In the genomic region with DNA sequence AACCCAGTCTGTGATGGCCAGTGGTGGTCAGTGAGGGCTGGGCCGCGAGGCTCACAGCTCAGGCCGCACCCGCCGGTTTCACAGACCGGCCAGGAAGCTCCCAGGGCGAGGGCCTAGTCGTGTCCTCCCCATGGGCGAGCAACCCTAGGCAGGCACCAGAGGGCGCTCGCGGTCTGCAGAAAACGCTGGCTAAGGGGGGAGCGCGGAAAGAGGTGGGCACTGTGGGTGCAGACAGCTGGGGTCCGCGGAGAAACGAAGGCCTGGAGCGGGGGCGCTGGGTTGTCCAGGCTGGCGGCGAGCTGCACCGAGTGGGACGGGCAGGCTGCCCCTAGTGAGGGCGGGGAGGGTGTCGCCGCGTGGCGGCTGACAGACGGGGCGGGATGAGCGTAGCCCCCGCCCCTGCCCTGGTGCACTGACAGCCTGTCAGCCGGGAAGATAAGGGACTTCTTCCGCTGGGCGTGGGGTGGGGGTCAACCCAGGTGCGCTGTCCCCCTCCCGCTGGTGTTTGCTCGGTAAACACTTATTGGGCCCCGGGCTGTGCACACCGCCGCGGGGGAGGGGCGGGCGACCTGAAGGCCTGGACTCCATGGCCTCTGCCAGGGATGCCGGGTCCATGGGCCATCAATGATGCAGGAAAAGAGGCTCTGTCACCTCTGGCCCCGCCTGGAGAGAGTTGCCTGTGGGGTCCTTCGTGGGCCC, we compare ENCODE assay signal across 8 cellular contexts. TPM values are rescaled to one million over a fixed set of nuclear protein-coding genes. Genes with fewer than 3 reads are reported as not detected.
DNase-seq lines count a peak whose midpoint lies in the region; ATAC-seq, FAIRE-seq and TF ChIP-seq lines count a peak whose summit lies in the region.

No MANE protein-coding gene starts in this region.

- no peaks in the 10 kb centered on the region for H3K9me3 Mint-ChIP-seq in activated T-helper 1 cell treated with anti-CD3 and anti-CD28 coated beads, Interleukin-12 subunit alpha, Interleukin-12 subunit beta, Interleukin-2, Interleukin-4 antibody, amounts not matched to agents 30 ng/mL and 10 ng/mL and 1 ng/mL, durations not matched to agents 14 hours and 24 hours and 36 hours
- peaks cover 8% of the 10 kb centered on the region for H3K9me3 Mint-ChIP-seq in nephron
- H3K9me3 Mint-ChIP-seq in stimulated activated memory B cell treated with anti-CD40 and anti-IgM and Interleukin-4, amounts not matched to agents 10 μg/mL and 1 μg/mL and 100 μg/mL, for 72 hours, result no peaks in the 10 kb centered on the region

- no peaks in the 10 kb centered on the region for H3K4me1 Mint-ChIP-seq in activated T-helper 1 cell treated with anti-CD3 and anti-CD28 coated beads, Interleukin-12 subunit alpha, Interleukin-12 subunit beta, Interleukin-2, Interleukin-4 antibody, amounts not matched to agents 30 ng/mL and 10 ng/mL and 1 ng/mL, durations not matched to agents 14 hours and 24 hours and 36 hours (ENCODE audit: low read depth)
- peaks cover 5% of the 10 kb centered on the region for H3K4me1 Mint-ChIP-seq in nephron
- peaks cover 7% of the 10 kb centered on the region for H3K4me1 Mint-ChIP-seq in stimulated activated memory B cell treated with anti-CD40 and anti-IgM and Interleukin-4, amounts not matched to agents 10 μg/mL and 1 μg/mL and 100 μg/mL, for 72 hours

- no peak for FAIRE-seq in RCC 7860 (lab: Jason Lieb, UNC)

- peak; percentile 77 for ATAC-seq in stimulated activated memory B cell treated with anti-CD40 and anti-IgM and Interleukin-4, amounts not matched to agents 10 μg/mL and 1 μg/mL and 100 μg/mL, for 72 hours
- no peak for ATAC-seq in GM19455 (IDR thresholded peaks at IDR 0.05; ENCODE audit: unreplicated experiment)

- intact Hi-C loops in activated T-helper 1 cell treated with anti-CD3 and anti-CD28 coated beads, Interleukin-12 subunit alpha, Interleukin-12 subunit beta, Interleukin-2, Interleukin-4 antibody, amounts not matched to agents 30 ng/mL and 10 ng/mL and 1 ng/mL, durations not matched to agents 14 hours and 24 hours and 36 hours (cut with micrococcal nuclease), result loop anchor here (1.0 to 5.0 kb wide), 3 partner anchors 161 to 216 kb away; no protein-coding TSS in a partner anchor

- H3K36me3 Mint-ChIP-seq in activated T-helper 1 cell treated with anti-CD3 and anti-CD28 coated beads, Interleukin-12 subunit alpha, Interleukin-12 subunit beta, Interleukin-2, Interleukin-4 antibody, amounts not matched to agents 30 ng/mL and 10 ng/mL and 1 ng/mL, durations not matched to agents 14 hours and 24 hours and 36 hours (ENCODE audit: low read depth), result no peaks in the 10 kb centered on the region
- H3K36me3 Mint-ChIP-seq in nephron (ENCODE audit: low read depth), result peaks cover 4% of the 10 kb centered on the region
- H3K36me3 Mint-ChIP-seq in stimulated activated memory B cell treated with anti-CD40 and anti-IgM and Interleukin-4, amounts not matched to agents 10 μg/mL and 1 μg/mL and 100 μg/mL, for 72 hours, result no peaks in the 10 kb centered on the region

- H3K4me3 Mint-ChIP-seq in activated T-helper 1 cell treated with anti-CD3 and anti-CD28 coated beads, Interleukin-12 subunit alpha, Interleukin-12 subunit beta, Interleukin-2, Interleukin-4 antibody, amounts not matched to agents 30 ng/mL and 10 ng/mL and 1 ng/mL, durations not matched to agents 14 hours and 24 hours and 36 hours, result peak overlapping the region; percentile 43
- H3K4me3 Mint-ChIP-seq in nephron, result peak overlapping the region; percentile 79 to 82 (median 79)
- H3K4me3 Mint-ChIP-seq in stimulated activated memory B cell treated with anti-CD40 and anti-IgM and Interleukin-4, amounts not matched to agents 10 μg/mL and 1 μg/mL and 100 μg/mL, for 72 hours, result peak overlapping the region; percentile 74

- peak; percentile 87 to 96 (median 93) for TF ChIP-seq CTCF in nephron (IDR thresholded peaks at IDR 0.05; ENCODE audit: unreplicated experiment in 3 of 3)

- H3K27ac Mint-ChIP-seq in activated T-helper 1 cell treated with anti-CD3 and anti-CD28 coated beads, Interleukin-12 subunit alpha, Interleukin-12 subunit beta, Interleukin-2, Interleukin-4 antibody, amounts not matched to agents 30 ng/mL and 10 ng/mL and 1 ng/mL, durations not matched to agents 14 hours and 24 hours and 36 hours, result no peak overlapping the region
- H3K27ac Mint-ChIP-seq in nephron, result no peak overlapping the region
- H3K27ac Mint-ChIP-seq in stimulated activated memory B cell treated with anti-CD40 and anti-IgM and Interleukin-4, amounts not matched to agents 10 μg/mL and 1 μg/mL and 100 μg/mL, for 72 hours, result peak overlapping the region; percentile 48

- DNase-seq in Daoy (ENCODE audit: low read depth), result peak; percentile 79
- peak; percentile 92 for DNase-seq in HuH-7.5 (ENCODE audit: low spot score)
- DNase-seq in RCC 7860 (ENCODE audit: low spot score), result peak; percentile 41
- DNase-seq in activated T-helper 1 cell treated with anti-CD3 and anti-CD28 coated beads, Interleukin-12 subunit alpha, Interleukin-12 subunit beta, Interleukin-2, Interleukin-4 antibody, amounts not matched to agents 30 ng/mL and 10 ng/mL and 1 ng/mL, durations not matched to agents 14 hours and 24 hours and 36 hours (ENCODE audit: low spot score), result peak; percentile 65
- peak; percentile 71 for DNase-seq in fibroblast of peridontal ligament (ENCODE audit: extremely low read depth)

- H3K27me3 Mint-ChIP-seq in activated T-helper 1 cell treated with anti-CD3 and anti-CD28 coated beads, Interleukin-12 subunit alpha, Interleukin-12 subunit beta, Interleukin-2, Interleukin-4 antibody, amounts not matched to agents 30 ng/mL and 10 ng/mL and 1 ng/mL, durations not matched to agents 14 hours and 24 hours and 36 hours (ENCODE audit: insufficient read depth), result no peaks in the 10 kb centered on the region
- H3K27me3 Mint-ChIP-seq in nephron (ENCODE audit: low read depth), result peaks cover 86% of the 10 kb centered on the region
- H3K27me3 Mint-ChIP-seq in stimulated activated memory B cell treated with anti-CD40 and anti-IgM and Interleukin-4, amounts not matched to agents 10 μg/mL and 1 μg/mL and 100 μg/mL, for 72 hours, result peaks cover 79% of the 10 kb centered on the region

RNA-seq across cellular contexts. Expression of a gene that starts 7.5 kb away (rescaled TPM):
- total RNA-seq in Daoy (2014; rRNA removed; shearing (Covaris generic)), result 6.2 and 7.9 TPM in 2 replicates
- total RNA-seq in activated T-helper 1 cell treated with anti-CD3 and anti-CD28 coated beads, Interleukin-12 subunit alpha, Interleukin-12 subunit beta, Interleukin-2, Interleukin-4 antibody, amounts not matched to agents 30 ng/mL and 10 ng/mL and 1 ng/mL, durations not matched to agents 14 hours and 24 hours and 36 hours, result not detected in 2 replicates

RNA-seq across cellular contexts. Expression of a gene that starts 16.5 kb away (rescaled TPM):
- 6.1 and 7.8 TPM in 2 replicates for total RNA-seq in Daoy (2014; rRNA removed; shearing (Covaris generic))
- total RNA-seq in activated T-helper 1 cell treated with anti-CD3 and anti-CD28 coated beads, Interleukin-12 subunit alpha, Interleukin-12 subunit beta, Interleukin-2, Interleukin-4 antibody, amounts not matched to agents 30 ng/mL and 10 ng/mL and 1 ng/mL, durations not matched to agents 14 hours and 24 hours and 36 hours, result 0.98 and 1.3 TPM in 2 replicates

RNA-seq across cellular contexts. Expression of a gene that starts 29.8 kb away (rescaled TPM):
- total RNA-seq in Daoy (2014; rRNA removed; shearing (Covaris generic)), result 1.1 and 1.6 TPM in 2 replicates
- 0.29 and 0.56 TPM in 2 replicates for total RNA-seq in activated T-helper 1 cell treated with anti-CD3 and anti-CD28 coated beads, Interleukin-12 subunit alpha, Interleukin-12 subunit beta, Interleukin-2, Interleukin-4 antibody, amounts not matched to agents 30 ng/mL and 10 ng/mL and 1 ng/mL, durations not matched to agents 14 hours and 24 hours and 36 hours

Comparison
In these comparisons a context has a peak if more than half of its experiments do, and no peak if none do; other contexts are left out.
1. DNase-seq: peak in every context shown above with its lines; median percentile 92 in HuH-7.5; 79 in Daoy; 71 in fibroblast of peridontal ligament; 65 in activated T-helper 1 cell treated with anti-CD3 and anti-CD28 coated beads, Interleukin-12 subunit alpha, Interleukin-12 subunit beta, Interleukin-2, Interleukin-4 antibody, amounts not matched to agents 30 ng/mL and 10 ng/mL and 1 ng/mL, durations not matched to agents 14 hours and 24 hours and 36 hours; 41 in RCC 7860.